In genomic region chr18:24656044-24656443, GRCh38 we compare ENCODE assay signal across 1 cellular context.
TF ChIP-seq lines count a peak whose summit lies in the region.

No MANE protein-coding gene starts in this region.

TF ChIP-seq in IMR-90, 13 proteins besides CTCF, POLR2A, EP300 and RAD21 (continued from another document):
- TF ChIP-seq ELK1 (IDR thresholded peaks at IDR 0.05; ENCODE audit: borderline replicate concordance, low read depth, low read length) (no peak), MXI1 (IDR thresholded peaks at IDR 0.05; ENCODE audit: borderline replicate concordance, low read depth, low read length) (no peak), RCOR1 (IDR thresholded peaks at IDR 0.05; ENCODE audit: insufficient replicate concordance, low read length) (no peak), CEBPB (IDR thresholded peaks at IDR 0.05; ENCODE audit: low read depth, low read length) (no peak), FOS (IDR thresholded peaks at IDR 0.05; ENCODE audit: low read depth, low read length) (no peak), MAZ (IDR thresholded peaks at IDR 0.05; ENCODE audit: borderline replicate concordance, low read depth, low read length) (no peak)
- TF ChIP-seq, protein P1, sequence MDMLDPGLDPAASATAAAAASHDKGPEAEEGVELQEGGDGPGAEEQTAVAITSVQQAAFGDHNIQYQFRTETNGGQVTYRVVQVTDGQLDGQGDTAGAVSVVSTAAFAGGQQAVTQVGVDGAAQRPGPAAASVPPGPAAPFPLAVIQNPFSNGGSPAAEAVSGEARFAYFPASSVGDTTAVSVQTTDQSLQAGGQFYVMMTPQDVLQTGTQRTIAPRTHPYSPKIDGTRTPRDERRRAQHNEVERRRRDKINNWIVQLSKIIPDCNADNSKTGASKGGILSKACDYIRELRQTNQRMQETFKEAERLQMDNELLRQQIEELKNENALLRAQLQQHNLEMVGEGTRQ (IDR thresholded peaks at IDR 0.05; ENCODE audit: low read depth, low read length), result no peak
TF ChIP-seq in IMR-90: peak in this region for 0.
